In genomic region chr16:85539629-85540291, GRCh38 we compare ENCODE assay signal across 1 cellular context.
TF ChIP-seq lines count a peak whose summit lies in the region.

No MANE protein-coding gene starts in this region.

TF ChIP-seq in HepG2, 621 proteins besides CTCF, POLR2A, EP300 and RAD21 (continued from another document and continues in another):
- TF ChIP-seq U2AF2 (IDR thresholded peaks at IDR 0.05; ENCODE audit: low read depth, low read length) (no peak), SNAPC5 (CRISPR knock-in tag; IDR thresholded peaks at IDR 0.05; ENCODE audit: borderline replicate concordance) (no peak), ZFP82 (CRISPR knock-in tag; IDR thresholded peaks at IDR 0.05; ENCODE audit: borderline replicate concordance) (no peak), TARDBP (CRISPR knock-in tag; IDR thresholded peaks at IDR 0.05) (peak; percentile 87; the same call in 1 of the 2 replicates), TEAD3 (CRISPR knock-in tag; optimal IDR thresholded peaks at IDR 0.05; ENCODE audit: borderline replicate concordance) (peak; percentile 75), CAMTA2 (CRISPR knock-in tag; IDR thresholded peaks at IDR 0.05; ENCODE audit: borderline replicate concordance) (no peak), TOE1 (CRISPR knock-in tag; IDR thresholded peaks at IDR 0.05) (no peak), SUZ12 (IDR thresholded peaks at IDR 0.05; ENCODE audit: low read depth, low read length) (no peak), PITX1 (CRISPR knock-in tag; IDR thresholded peaks at IDR 0.05) (peak; percentile 83), HCFC1 (IDR thresholded peaks at IDR 0.05; ENCODE audit: low read depth, low read length) (no peak), PBX2 (CRISPR knock-in tag; IDR thresholded peaks at IDR 0.05) (no peak), MAFG (CRISPR knock-in tag; IDR thresholded peaks at IDR 0.05) (no peak), ZNF746 (CRISPR knock-in tag; IDR thresholded peaks at IDR 0.05) (peak; percentile 59; the same call in 1 of the 2 replicates), HES4 (CRISPR knock-in tag; IDR thresholded peaks at IDR 0.05; ENCODE audit: borderline replicate concordance) (0 out of 2 replicates have a peak, but pooled peaks have one; percentile 40), ZNF224 (CRISPR knock-in tag; IDR thresholded peaks at IDR 0.05) (no peak), ZNF609 (CRISPR knock-in tag; IDR thresholded peaks at IDR 0.05; ENCODE audit: borderline replicate concordance) (peak; percentile 85; the same call in 1 of the 2 replicates), KDM5B (CRISPR knock-in tag; IDR thresholded peaks at IDR 0.05; ENCODE audit: borderline replicate concordance) (0 out of 2 replicates have a peak, but pooled peaks have one; percentile 17), MTERF4 (CRISPR knock-in tag; IDR thresholded peaks at IDR 0.05) (0 out of 2 replicates have a peak, but pooled peaks have one; percentile 50), ZNF274 (CRISPR knock-in tag; IDR thresholded peaks at IDR 0.05) (no peak), ZBTB40 (IDR thresholded peaks at IDR 0.05) (no peak), ZBTB40 (CRISPR knock-in tag; IDR thresholded peaks at IDR 0.05) (no peak), ZNF713 (CRISPR knock-in tag; IDR thresholded peaks at IDR 0.05) (0 out of 2 replicates have a peak, but pooled peaks have one; percentile 28), ZHX2 (IDR thresholded peaks at IDR 0.05; ENCODE audit: low read depth) (no peak), ZHX2 (CRISPR knock-in tag; IDR thresholded peaks at IDR 0.05; ENCODE audit: borderline replicate concordance) (peak; percentile 69; the same call in 1 of the 2 replicates), ARNTL (CRISPR knock-in tag; IDR thresholded peaks at IDR 0.05) (0 out of 2 replicates have a peak, but pooled peaks have one; percentile 40), NFIB (CRISPR knock-in tag; IDR thresholded peaks at IDR 0.05; ENCODE audit: borderline replicate concordance) (no peak), ZNF256 (CRISPR knock-in tag; conservative IDR thresholded peaks at IDR 0.05) (peak; percentile 75; the same call in 1 of the 2 replicates), ZNF652 (CRISPR knock-in tag; IDR thresholded peaks at IDR 0.05; ENCODE audit: borderline replicate concordance, low read depth) (peak; percentile 75), MAFK (conservative IDR thresholded peaks at IDR 0.05 in 1 of 2, IDR thresholded peaks at IDR 0.05 in 1 of 2; ENCODE audit: low read length in 2 of 2) (no peak), ZNF275 (CRISPR knock-in tag; IDR thresholded peaks at IDR 0.05; ENCODE audit: borderline replicate concordance) (no peak), SKI (IDR thresholded peaks at IDR 0.05; ENCODE audit: partially characterized antibody) (peak; percentile 79), SAFB2 (CRISPR knock-in tag; IDR thresholded peaks at IDR 0.05; ENCODE audit: borderline replicate concordance, low read depth) (no peak), NR2C2 (CRISPR knock-in tag; IDR thresholded peaks at IDR 0.05; ENCODE audit: borderline replicate concordance) (peak; percentile 69; the same call in 1 of the 2 replicates), KAT8 (CRISPR knock-in tag; IDR thresholded peaks at IDR 0.05) (peak; percentile 64), ZNF207 (IDR thresholded peaks at IDR 0.05; ENCODE audit: borderline replicate concordance) (no peak), FOXK2 (IDR thresholded peaks at IDR 0.05) (0 out of 2 replicates have a peak, but pooled peaks have one; percentile 26)
